Comparison of ENCODE assay signal across 17 cellular contexts in genomic region chr20:21682576-21682975, GRCh38. TPM values are rescaled to one million over a fixed set of nuclear protein-coding genes. Genes with fewer than 3 reads are reported as not detected.
DNase-seq lines count a peak whose midpoint lies in the region; ATAC-seq and TF ChIP-seq lines count a peak whose summit lies in the region.
"Had no signal": no experiment of that assay in that cellular context is flagged by ENCODE, and none has a peak within 500 bp of the region (broad histone marks: within the 10 kb centered on the region; RNA-seq: fewer than 3 reads in every experiment).

No MANE protein-coding gene starts in this region.

- H3K36me3 Mint-ChIP-seq in MCF 10A (ENCODE audit: insufficient read depth, unreplicated experiment): no peaks in the 10 kb centered on the region
- H3K36me3 Mint-ChIP-seq in type B pancreatic cell: no peaks in the 10 kb centered on the region

- H3K4me2 ChIP-seq in mammary epithelial cell (ENCODE audit: insufficient read depth, low read depth, low read length): no peak overlapping the region

- H3K27me3 Mint-ChIP-seq in MCF 10A (ENCODE audit: insufficient read depth, unreplicated experiment): peaks cover 12% of the 10 kb centered on the region
- H3K27me3 Mint-ChIP-seq in type B pancreatic cell: peaks cover 43% of the 10 kb centered on the region

- H4K20me1 ChIP-seq in mammary epithelial cell (ENCODE audit: insufficient read depth, low read length): no peaks in the 10 kb centered on the region

- H3K27ac ChIP-seq in mammary epithelial cell (ENCODE audit: insufficient read depth, low read depth, low read length) (no peak overlapping the region), WERI-Rb-1 (no peak overlapping the region)
- H3K27ac ChIP-seq: coronary artery, right lobe of liver had no signal

- H3K4me3 ChIP-seq in mammary epithelial cell (replicated peaks in 1 of 3; ENCODE audit: insufficient read depth in 1 of 3, low read depth in 2 of 3, low read length in 3 of 3): no peak overlapping the region
- no peak overlapping the region for H3K4me3 ChIP-seq in epithelial cell of proximal tubule (ENCODE audit: low read depth, low read length)
- no peak overlapping the region for H3K4me3 ChIP-seq in WERI-Rb-1 (ENCODE audit: low read depth, low read length)
- H3K4me3 ChIP-seq: coronary artery, right lobe of liver had no signal

- WGBS in mammary epithelial cell (ENCODE audit: low coverage, missing lambda C conversion rate): 3% methylated on average over 4 of the region's 8 CpGs

- no peaks in the 10 kb centered on the region for H3K27me3 ChIP-seq in mammary epithelial cell (ENCODE audit: insufficient read depth, low read length)
- H3K27me3 ChIP-seq in WERI-Rb-1 (ENCODE audit: insufficient read depth, low read depth, severe bottlenecking): peaks cover 50% of the 10 kb centered on the region
- H3K27me3 ChIP-seq: right lobe of liver had no signal

- H3K27ac Mint-ChIP-seq in MCF 10A (ENCODE audit: low read depth, unreplicated experiment): no peak overlapping the region
- H3K27ac Mint-ChIP-seq in type B pancreatic cell: peak overlapping the region; percentile 5

- intact Hi-C loops in MCF 10A (cut with micrococcal nuclease) (no loop called here), mammary epithelial cell (cut with micrococcal nuclease) (no loop called here), left colon (cut with DNase I, micrococcal nuclease) (no loop called here)

- H3K4me1 ChIP-seq in mammary epithelial cell (ENCODE audit: insufficient read depth, low read length): no peaks in the 10 kb centered on the region
- H3K4me1 ChIP-seq: right lobe of liver had no signal

- dilution Hi-C loops in mammary epithelial cell (cut with HindIII; ENCODE audit: low sequenced_read_pairs): no loop called here

- no peaks in the 10 kb centered on the region for H3K36me3 ChIP-seq in mammary epithelial cell (ENCODE audit: insufficient read depth, low read length)
- no peaks in the 10 kb centered on the region for H3K36me3 ChIP-seq in WERI-Rb-1
- H3K36me3 ChIP-seq: right lobe of liver had no signal

- H3K79me2 ChIP-seq in mammary epithelial cell (ENCODE audit: insufficient read depth, low read length): no peaks in the 10 kb centered on the region

- in situ Hi-C loops in mammary epithelial cell (cut with MboI; ENCODE audit: low sequenced_read_pairs in 2 of 2): no loop called here

- BruUV-seq in MCF 10A (replicated peaks; lab: Mats Ljungman, UMichigan) (no TSS peak), mammary epithelial cell (replicated peaks; lab: Mats Ljungman, UMichigan) (no TSS peak)

- no peak for TF ChIP-seq CTCF in MCF 10A (IDR thresholded peaks at IDR 0.05; ENCODE audit: unreplicated experiment)
- no peak for TF ChIP-seq CTCF in mammary epithelial cell (conservative IDR thresholded peaks at IDR 0.05 in 1 of 2, IDR thresholded peaks at IDR 0.05 in 1 of 2; ENCODE audit: extremely low read depth in 1 of 2, insufficient read depth in 1 of 2, low read depth in 1 of 2, low read length in 2 of 2)
- TF ChIP-seq CTCF in epithelial cell of proximal tubule (conservative IDR thresholded peaks at IDR 0.05; ENCODE audit: low read depth, low read length): no peak
- no peak for TF ChIP-seq CTCF in type B pancreatic cell (conservative IDR thresholded peaks at IDR 0.05)
- TF ChIP-seq CTCF in WERI-Rb-1 (IDR thresholded peaks at IDR 0.05; ENCODE audit: low read depth, low read length): no peak

- no peaks in the 10 kb centered on the region for H3K9me3 ChIP-seq in mammary epithelial cell (replicated peaks; ENCODE audit: insufficient read depth, low read length)
- H3K9me3 ChIP-seq in WERI-Rb-1 (ENCODE audit: severe bottlenecking): no peaks in the 10 kb centered on the region
- H3K9me3 ChIP-seq: right lobe of liver had no signal

- POLR2A ChIA-PET in MCF 10A (lab: Yijun Ruan, JAX): interaction anchor here (0.6 kb wide), 1 partner anchor 360 kb away, joined by 3 read pairs; no protein-coding TSS in a partner anchor

- CTCF ChIA-PET in MCF 10A (lab: Yijun Ruan, JAX): interaction anchor here (0.8 to 1.3 kb wide), 4 partner anchors 9 to 37 kb away, joined by 3 to 6 read pairs (median 4); no protein-coding TSS in a partner anchor
- CTCF ChIA-PET in mammary epithelial cell (lab: Charles Lee; ENCODE audit: low non-redundant PET): no interaction called here

- H3K4me1 Mint-ChIP-seq in MCF 10A (ENCODE audit: insufficient read depth, unreplicated experiment): peaks cover 5% of the 10 kb centered on the region
- peaks cover 13% of the 10 kb centered on the region for H3K4me1 Mint-ChIP-seq in type B pancreatic cell (ENCODE audit: unreplicated experiment)

- DNase-seq in MCF 10A (ENCODE audit: unreplicated experiment) (peak; percentile 13), mammary epithelial cell (no peak), NCI-H2196 treated with DMSO at 0.1 percent for 48 hours (lab: John Stamatoyannopoulos, UW; ENCODE audit: unreplicated experiment) (peak; percentile 5), epithelial cell of proximal tubule (ENCODE audit: low read depth) (peak; percentile 31), type B pancreatic cell (ENCODE audit: extremely low spot score, unreplicated experiment) (peak; percentile 58), left colon (no peak), WERI-Rb-1 (no peak), HuH-7 (ENCODE audit: low spot score) (no peak)
- DNase-seq: activated CD4-positive, alpha-beta T cell treated with anti-CD3 and anti-CD28 coated beads for 48 hours; activated naive CD4-positive, alpha-beta T cell treated with Interleukin-2 at 50 U/mL for 16 hours; foreskin melanocyte; MV-4-11; right lobe of liver; stimulated activated CD4-positive, alpha-beta T cell treated with anti-CD3 and anti-CD28 coated beads, Interleukin-1b, Interleukin-23, amount 100 ng/mL, for 48 hours had no signal

- no peak overlapping the region for H2AFZ ChIP-seq in mammary epithelial cell (ENCODE audit: low read depth, low read length)

- H3K9me3 Mint-ChIP-seq in MCF 10A (ENCODE audit: unreplicated experiment): no peaks in the 10 kb centered on the region
- H3K9me3 Mint-ChIP-seq in type B pancreatic cell: peaks cover 5% of the 10 kb centered on the region

- ATAC-seq in left colon: no peak
- ATAC-seq: right lobe of liver had no signal

- no peak overlapping the region for H3K4me3 Mint-ChIP-seq in MCF 10A (ENCODE audit: unreplicated experiment)
- H3K4me3 Mint-ChIP-seq in type B pancreatic cell: no peak overlapping the region

- H3K9ac ChIP-seq in mammary epithelial cell (ENCODE audit: insufficient read depth, low read length): no peak overlapping the region

RNA-seq across cellular contexts. Expression of gene PAX1, which starts 22.9 kb away (rescaled TPM):
- total RNA-seq in MCF 10A (2022): not detected in 2 replicates
- total RNA-seq in mammary epithelial cell: not detected
- not detected for polyA plus RNA-seq in mammary epithelial cell
- not detected for polyA minus RNA-seq in mammary epithelial cell
- not detected in 2 replicates for total RNA-seq in epithelial cell of proximal tubule
- total RNA-seq in type B pancreatic cell (ENCODE audit: low replicate concordance): 0.43 and 2.7 TPM in 2 replicates
- total RNA-seq in left colon: not detected
- total RNA-seq: mucosa of gallbladder, right lobe of liver, SK-MEL-5 had no signal

Comparison
In these comparisons a context has a peak if more than half of its experiments do, and no peak if none do; other contexts are left out.
1. DNase-seq: peak in MCF 10A (single experiment), NCI-H2196 treated with DMSO at 0.1 percent for 48 hours (single experiment), epithelial cell of proximal tubule (single experiment) and type B pancreatic cell (single experiment); none in mammary epithelial cell (single experiment), left colon (0 of 2), WERI-Rb-1 (single experiment) and HuH-7 (single experiment).